Comparison of ENCODE assay signal across 23 cellular contexts in the genomic region with DNA sequence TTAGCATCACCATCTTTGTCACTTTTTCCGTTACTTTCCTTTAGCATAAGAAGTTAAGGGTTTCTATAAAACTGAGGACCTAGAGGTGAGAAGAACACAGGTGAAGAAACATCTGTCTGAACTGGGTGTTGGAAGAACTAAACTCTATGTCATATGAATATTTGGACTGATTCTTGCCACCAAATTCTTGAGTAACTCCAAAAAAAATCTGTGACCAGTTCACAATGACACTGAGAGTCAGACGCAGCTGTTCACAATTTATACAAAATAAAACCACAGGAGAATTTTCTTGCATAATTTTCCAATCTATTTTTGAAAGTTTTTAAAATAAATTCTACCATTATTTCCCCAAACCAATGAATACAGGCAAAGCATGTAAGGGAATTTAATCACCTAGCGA.
"Had no signal": no experiment of that assay in that cellular context is flagged by ENCODE, and none has a peak within 500 bp of the region (broad histone marks: within the 10 kb centered on the region; RNA-seq: fewer than 3 reads in every experiment).

No MANE protein-coding gene starts in this region.

- H3K27me3 Mint-ChIP-seq: activated CD4-positive, alpha-beta T cell treated with anti-CD3 and anti-CD28 coated beads, Interleukin-2, amount 10 ng/mL, durations not matched to agents 24 days and 14 days; activated T-cell treated with anti-CD3 and anti-CD28 coated beads, Interleukin-2, amount 50 U/mL, for 24 hours; effector memory CD8-positive, alpha-beta T cell had no signal

- H3K27me3 ChIP-seq: left lung, pancreas, spleen, tibial nerve had no signal

- H3K9me3 Mint-ChIP-seq: activated CD4-positive, alpha-beta memory T cell treated with anti-CD3 and anti-CD28 coated beads for 36 hours; activated CD4-positive, alpha-beta T cell treated with anti-CD3 and anti-CD28 coated beads, Interleukin-2, amount 10 ng/mL, durations not matched to agents 24 days and 14 days; activated T-cell treated with anti-CD3 and anti-CD28 coated beads, Interleukin-2, amount 50 U/mL, for 24 hours; effector memory CD8-positive, alpha-beta T cell; naive thymus-derived CD4-positive, alpha-beta T cell; neural crest cell; T-helper 2 cell treated with Interferon-gamma antibody and Interleukin-4, amounts not matched to agents 5 μg/mL and 100 μg/mL, for 36 hours had no signal

- H3K36me3 Mint-ChIP-seq: activated CD4-positive, alpha-beta memory T cell treated with anti-CD3 and anti-CD28 coated beads for 36 hours; naive thymus-derived CD4-positive, alpha-beta T cell had no signal

- H3K4me3 ChIP-seq: left lung, pancreas, prostate gland, spleen, tibial nerve had no signal

- H3K9me3 ChIP-seq: left lung, pancreas, prostate gland, spleen, tibial nerve had no signal

- ATAC-seq: effector memory CD8-positive, alpha-beta T cell; left lung; naive thymus-derived CD4-positive, alpha-beta T cell had no signal

- H3K36me3 ChIP-seq: left lung, pancreas, prostate gland, spleen, tibial nerve had no signal

- H3K4me1 Mint-ChIP-seq: activated CD4-positive, alpha-beta T cell treated with anti-CD3 and anti-CD28 coated beads, Interleukin-2, amount 10 ng/mL, durations not matched to agents 24 days and 14 days; naive thymus-derived CD4-positive, alpha-beta T cell; neural crest cell had no signal

- H3K4me3 Mint-ChIP-seq: activated CD4-positive, alpha-beta memory T cell treated with anti-CD3 and anti-CD28 coated beads for 36 hours; activated CD4-positive, alpha-beta T cell treated with anti-CD3 and anti-CD28 coated beads, Interleukin-2, amount 10 ng/mL, durations not matched to agents 24 days and 14 days; activated T-cell treated with anti-CD3 and anti-CD28 coated beads, Interleukin-2, amount 50 U/mL, for 24 hours; effector memory CD8-positive, alpha-beta T cell; naive thymus-derived CD4-positive, alpha-beta T cell; neural crest cell; T-helper 2 cell treated with Interferon-gamma antibody and Interleukin-4, amounts not matched to agents 5 μg/mL and 100 μg/mL, for 36 hours had no signal

- H3K4me1 ChIP-seq: left lung, pancreas, prostate gland, spleen had no signal

- H3K27ac ChIP-seq: left lung, pancreas, prostate gland, spleen had no signal

- H3K27ac Mint-ChIP-seq: activated CD4-positive, alpha-beta memory T cell treated with anti-CD3 and anti-CD28 coated beads for 36 hours; activated CD4-positive, alpha-beta T cell treated with anti-CD3 and anti-CD28 coated beads, Interleukin-2, amount 10 ng/mL, durations not matched to agents 24 days and 14 days; activated T-cell treated with anti-CD3 and anti-CD28 coated beads, Interleukin-2, amount 50 U/mL, for 24 hours; effector memory CD8-positive, alpha-beta T cell; naive thymus-derived CD4-positive, alpha-beta T cell; T-helper 2 cell treated with Interferon-gamma antibody and Interleukin-4, amounts not matched to agents 5 μg/mL and 100 μg/mL, for 36 hours had no signal

- DNase-seq: activated CD4-positive, alpha-beta memory T cell treated with anti-CD3 and anti-CD28 coated beads for 36 hours; activated CD4-positive, alpha-beta T cell treated with anti-CD3 and anti-CD28 coated beads, Interleukin-2, amount 10 ng/mL, durations not matched to agents 24 days and 14 days; activated CD8-positive, alpha-beta memory T cell treated with anti-CD3 and anti-CD28 coated beads, Interleukin-2, amount 50 U/mL, for 48 hours; activated gamma-delta T cell; activated naive CD4-positive, alpha-beta T cell treated with anti-CD3 and anti-CD28 coated beads, Interleukin-2, amount 50 U/mL, for 16 hours; activated T-cell treated with anti-CD3 and anti-CD28 coated beads, Interleukin-2, amount 50 U/mL, for 24 hours; amniotic stem cell; cortex of kidney; effector memory CD8-positive, alpha-beta T cell; kidney glomerular epithelial cell; left lung; mammary epithelial cell; naive thymus-derived CD4-positive, alpha-beta T cell; nucleus accumbens; pancreas; spleen; stimulated activated CD4-positive, alpha-beta T cell treated with anti-CD3 and anti-CD28 coated beads, Interleukin-2, amount 100 ng/mL, for 48 hours; stimulated activated naive CD4-positive, alpha-beta T cell treated with Interleukin-2 at 50 U/mL for 16 hours; T-helper 1 cell had no signal
